ENCODE assay signal across 25 cellular contexts in the genomic region with DNA sequence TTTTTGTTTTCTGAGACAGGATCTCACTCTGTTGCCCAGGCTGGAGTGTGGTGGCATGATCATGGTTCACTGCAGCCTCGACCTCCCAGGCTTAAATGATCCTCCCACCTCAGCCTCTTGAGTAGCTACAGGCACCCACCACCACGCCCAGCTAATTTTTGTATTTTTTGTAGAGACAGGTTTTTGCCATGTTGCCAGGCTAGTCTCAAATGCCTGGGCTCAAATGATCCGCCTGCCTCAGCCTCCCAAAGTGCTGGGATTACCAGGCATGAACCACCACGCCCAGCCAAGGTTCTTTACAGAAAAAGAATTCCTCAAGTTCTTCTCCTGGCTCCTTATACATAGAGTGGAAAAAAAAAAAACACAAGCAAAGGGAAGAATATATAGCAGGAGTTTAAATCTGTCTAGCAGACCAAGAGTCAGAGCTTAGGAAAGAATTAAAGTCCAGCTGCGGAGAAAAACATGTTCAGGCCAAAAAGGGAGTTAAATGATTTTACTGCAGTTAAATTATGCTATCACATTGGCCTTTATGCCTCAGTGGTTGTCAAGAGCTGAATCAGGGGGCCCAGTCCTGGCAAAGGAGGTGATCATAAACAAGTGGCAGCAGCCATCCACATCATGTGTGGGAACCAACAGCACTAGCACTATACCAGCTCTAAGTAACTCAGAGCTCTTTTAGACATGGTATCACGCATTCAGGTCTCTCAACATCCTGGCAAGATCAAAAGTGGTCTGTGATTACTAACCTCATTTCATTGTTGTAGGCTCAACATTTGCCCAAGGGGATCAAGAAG. TPM values are rescaled to one million over a fixed set of nuclear protein-coding genes. Genes with fewer than 3 reads are reported as not detected.
DNase-seq lines count a peak whose midpoint lies in the region; ATAC-seq and TF ChIP-seq lines count a peak whose summit lies in the region.
"Had no signal": no experiment of that assay in that cellular context is flagged by ENCODE, and none has a peak within 500 bp of the region (broad histone marks: within the 10 kb centered on the region; RNA-seq: fewer than 3 reads in every experiment).

No MANE protein-coding gene starts in this region.

- peaks cover 22 to 50% (median 24%) of the 10 kb centered on the region in 3 experiments for H3K36me3 ChIP-seq in naive thymus-derived CD4-positive, alpha-beta T cell (ENCODE audit: control insufficient read depth in 2 of 3, insufficient read depth in 3 of 3, low read length in 3 of 3)
- H3K36me3 ChIP-seq in thyroid gland, result peaks cover 4 to 13% of the 10 kb centered on the region in 2 donors
- peaks cover 24 to 33% of the 10 kb centered on the region in 2 experiments for H3K36me3 ChIP-seq in SK-N-SH (replicated peaks in 1 of 2; ENCODE audit: control insufficient read depth in 1 of 2, insufficient read depth in 2 of 2, low read length in 1 of 2)

- peaks cover 33% of the 10 kb centered on the region for H3F3A ChIP-seq in SK-N-SH (replicated peaks; ENCODE audit: insufficient read depth)

- H3K36me3 Mint-ChIP-seq in activated naive CD8-positive, alpha-beta T cell, result peaks cover 4% of the 10 kb centered on the region
- peaks cover 3% of the 10 kb centered on the region for H3K36me3 Mint-ChIP-seq in activated naive CD8-positive, alpha-beta T cell treated with anti-CD3 and anti-CD28 coated beads, Interleukin-2, amount 50 U/mL, for 24 hours (ENCODE audit: low read depth)
- H3K36me3 Mint-ChIP-seq in naive thymus-derived CD4-positive, alpha-beta T cell, result peaks cover 7 to 59% (median 25%) of the 10 kb centered on the region in 5 donors

- H3K4me1 ChIP-seq in naive thymus-derived CD4-positive, alpha-beta T cell (ENCODE audit: control insufficient read depth in 2 of 2, insufficient read depth in 2 of 2, low read length in 2 of 2), result peaks cover 28 to 36% of the 10 kb centered on the region in 2 donors
- H3K4me1 ChIP-seq in thyroid gland, result peaks cover 78 to 91% of the 10 kb centered on the region in 2 donors
- peaks cover 0 to 23% of the 10 kb centered on the region in 2 experiments; a peak in 3 of 4 replicates for H3K4me1 ChIP-seq in SK-N-SH (ENCODE audit: control insufficient read depth in 1 of 2, insufficient read depth in 2 of 2, low read depth in 1 of 2, low read length in 1 of 2)
- H3K4me1 ChIP-seq: HAP-1 had no signal

- no peak overlapping the region for H3K4me3 ChIP-seq in naive thymus-derived CD4-positive, alpha-beta T cell (ENCODE audit: low read length)
- H3K4me3 ChIP-seq in thyroid gland (replicated peaks in 1 of 3), result no peak overlapping the region
- H3K4me3 ChIP-seq in SK-N-SH (ENCODE audit: low read depth in 2 of 2, low read length in 1 of 2), result no peak overlapping the region
- H3K4me3 ChIP-seq: HAP-1, psoas muscle had no signal

- TF ChIP-seq CTCF in VCaP (conservative IDR thresholded peaks at IDR 0.05), result no peak
- no peak for TF ChIP-seq CTCF in thyroid gland (IDR thresholded peaks at IDR 0.05)
- TF ChIP-seq CTCF in SK-N-SH (IDR thresholded peaks at IDR 0.05), result no peak

- 44 to 50% methylated on average over 6 of the region's 6 CpGs for WGBS in thyroid gland, 2 donors
- WGBS in SK-N-SH (ENCODE audit: low lambda C conversion rate), result over 99% methylated on average over 6 of the region's 6 CpGs

- H3K27me3 Mint-ChIP-seq in activated naive CD8-positive, alpha-beta T cell, result no peaks in the 10 kb centered on the region
- no peaks in the 10 kb centered on the region for H3K27me3 Mint-ChIP-seq in activated naive CD8-positive, alpha-beta T cell treated with anti-CD3 and anti-CD28 coated beads, Interleukin-2, amount 50 U/mL, for 24 hours
- H3K27me3 Mint-ChIP-seq in naive thymus-derived CD4-positive, alpha-beta T cell, result no peaks in the 10 kb centered on the region
- H3K27me3 Mint-ChIP-seq: activated CD4-positive, alpha-beta T cell treated with anti-CD3 and anti-CD28 coated beads, Interleukin-2, amount 10 ng/mL, durations not matched to agents 7 days and 5 days had no signal

- no peak overlapping the region for H2AFZ ChIP-seq in SK-N-SH (ENCODE audit: low read depth)

- no peak for DNase-seq in activated naive CD8-positive, alpha-beta T cell treated with anti-CD3 and anti-CD28 coated beads, Interleukin-2, amount 50 U/mL, for 24 hours
- DNase-seq in naive thymus-derived CD4-positive, alpha-beta T cell, result no peak
- peak; percentile 67 to 72 for DNase-seq in thyroid gland
- DNase-seq in SK-N-SH, result no peak
- DNase-seq in cardiac septum (ENCODE audit: low spot score), result no peak
- DNase-seq: ACHN; activated CD4-positive, alpha-beta T cell treated with anti-CD3 and anti-CD28 coated beads, Interleukin-2, amount 10 ng/mL, durations not matched to agents 7 days and 5 days; activated CD8-positive, alpha-beta memory T cell treated with anti-CD3 and anti-CD28 coated beads, Interleukin-2, amount 50 U/mL, for 4 hours; effector memory CD4-positive, alpha-beta T cell; erythroblast; foreskin melanocyte; Karpas-422; NCI-H1436 treated with DMSO at 0.1 percent for 48 hours; NCI-H510A treated with DMSO at 0.1 percent for 48 hours; NK-92 treated with Interleukin-12 subunit alpha and Interleukin-12 subunit beta, amount 100 ng/mL, for 24 hours; psoas muscle; SHP77 treated with DMSO at 0.1 percent for 48 hours had no signal

- peak in 1 of 2 donors; percentile 59 for TF ChIP-seq POLR2A in thyroid gland (IDR thresholded peaks at IDR 0.05)

- no peaks in the 10 kb centered on the region for H3K27me3 ChIP-seq in naive thymus-derived CD4-positive, alpha-beta T cell (ENCODE audit: control insufficient read depth in 2 of 2, insufficient read depth in 2 of 2, low read length in 2 of 2)
- no peaks in the 10 kb centered on the region for H3K27me3 ChIP-seq in thyroid gland
- no peaks in the 10 kb centered on the region for H3K27me3 ChIP-seq in SK-N-SH (ENCODE audit: insufficient read depth)

- ATAC-seq in activated naive CD8-positive, alpha-beta T cell treated with anti-CD3 and anti-CD28 coated beads, Interleukin-2, amount 50 U/mL, for 24 hours, result no peak
- ATAC-seq in naive thymus-derived CD4-positive, alpha-beta T cell, result no peak
- ATAC-seq in esophagus mucosa, result no peak
- ATAC-seq: Panc1, psoas muscle had no signal

- no peaks in the 10 kb centered on the region for H3K9me3 ChIP-seq in naive thymus-derived CD4-positive, alpha-beta T cell (ENCODE audit: control insufficient read depth in 2 of 3, low read length in 3 of 3)
- H3K9me3 ChIP-seq in thyroid gland, result no peaks in the 10 kb centered on the region
- no peaks in the 10 kb centered on the region for H3K9me3 ChIP-seq in SK-N-SH
- H3K9me3 ChIP-seq: HAP-1, psoas muscle had no signal

- no peak overlapping the region for H3K4me2 ChIP-seq in SK-N-SH

- peak overlapping the region; percentile 54 for H3K27ac ChIP-seq in VCaP
- no peak overlapping the region for H3K27ac ChIP-seq in naive thymus-derived CD4-positive, alpha-beta T cell (ENCODE audit: low read depth, low read length)
- H3K27ac ChIP-seq in thyroid gland, result peak overlapping the region; percentile 90 to 98 (median 93)
- H3K27ac ChIP-seq in SK-N-SH (ENCODE audit: low read depth in 2 of 2, low read length in 1 of 2), result no peak overlapping the region
- H3K27ac ChIP-seq: HL-60, psoas muscle had no signal

- no peaks in the 10 kb centered on the region for H4K20me1 ChIP-seq in SK-N-SH (ENCODE audit: insufficient read depth)

- H3K4me1 Mint-ChIP-seq in activated naive CD8-positive, alpha-beta T cell (ENCODE audit: low read depth), result peaks cover 43% of the 10 kb centered on the region
- peaks cover 35% of the 10 kb centered on the region for H3K4me1 Mint-ChIP-seq in activated naive CD8-positive, alpha-beta T cell treated with anti-CD3 and anti-CD28 coated beads, Interleukin-2, amount 50 U/mL, for 24 hours
- peaks cover 27 to 68% (median 61%) of the 10 kb centered on the region in 7 donors for H3K4me1 Mint-ChIP-seq in naive thymus-derived CD4-positive, alpha-beta T cell

- no peak overlapping the region for H3K4me3 Mint-ChIP-seq in activated naive CD8-positive, alpha-beta T cell
- no peak overlapping the region for H3K4me3 Mint-ChIP-seq in activated naive CD8-positive, alpha-beta T cell treated with anti-CD3 and anti-CD28 coated beads, Interleukin-2, amount 50 U/mL, for 24 hours
- no peak overlapping the region for H3K4me3 Mint-ChIP-seq in naive thymus-derived CD4-positive, alpha-beta T cell
- H3K4me3 Mint-ChIP-seq: activated CD4-positive, alpha-beta T cell treated with anti-CD3 and anti-CD28 coated beads, Interleukin-2, amount 10 ng/mL, durations not matched to agents 7 days and 5 days; brain had no signal

- POLR2A ChIA-PET in naive thymus-derived CD4-positive, alpha-beta T cell (lab: Charles Lee), result interaction anchor here (0.6 to 1.5 kb wide), 6 partner anchors 9 to 63 kb away, joined by 3 to 6 read pairs (median 4); a partner anchor contains a TSS
- POLR2A ChIA-PET in SK-N-SH (lab: Yijun Ruan, JAX), result interaction anchor here (0.7 kb wide), 1 partner anchor 15 kb away, joined by 3 read pairs; no protein-coding TSS in a partner anchor

- H3K9me3 Mint-ChIP-seq in activated naive CD8-positive, alpha-beta T cell (ENCODE audit: low read depth), result no peaks in the 10 kb centered on the region
- H3K9me3 Mint-ChIP-seq in activated naive CD8-positive, alpha-beta T cell treated with anti-CD3 and anti-CD28 coated beads, Interleukin-2, amount 50 U/mL, for 24 hours, result no peaks in the 10 kb centered on the region
- no peaks in the 10 kb centered on the region for H3K9me3 Mint-ChIP-seq in naive thymus-derived CD4-positive, alpha-beta T cell
- H3K9me3 Mint-ChIP-seq: activated CD4-positive, alpha-beta T cell treated with anti-CD3 and anti-CD28 coated beads, Interleukin-2, amount 10 ng/mL, durations not matched to agents 7 days and 5 days; activated T-helper 2 cell treated with anti-CD3 and anti-CD28 coated beads, Interferon-gamma antibody, Interleukin-2, Interleukin-4, amounts not matched to agents 10 μg/mL and 5 μg/mL and 100 μg/mL, durations not matched to agents 14 hours and 24 hours and 36 hours; brain had no signal

- H3K27ac Mint-ChIP-seq in activated naive CD8-positive, alpha-beta T cell, result peak overlapping the region; percentile 65
- H3K27ac Mint-ChIP-seq in activated naive CD8-positive, alpha-beta T cell treated with anti-CD3 and anti-CD28 coated beads, Interleukin-2, amount 50 U/mL, for 24 hours, result no peak overlapping the region
- peak overlapping the region in 8 of 9 donors; percentile 1 to 97 (median 42) for H3K27ac Mint-ChIP-seq in naive thymus-derived CD4-positive, alpha-beta T cell
- H3K27ac Mint-ChIP-seq: activated CD4-positive, alpha-beta T cell treated with anti-CD3 and anti-CD28 coated beads, Interleukin-2, amount 10 ng/mL, durations not matched to agents 7 days and 5 days; activated T-helper 2 cell treated with anti-CD3 and anti-CD28 coated beads, Interferon-gamma antibody, Interleukin-2, Interleukin-4, amounts not matched to agents 10 μg/mL and 5 μg/mL and 100 μg/mL, durations not matched to agents 14 hours and 24 hours and 36 hours; brain had no signal

- no peaks in the 10 kb centered on the region for H3K9me2 ChIP-seq in SK-N-SH

- TF ChIP-seq RAD21 in SK-N-SH (IDR thresholded peaks at IDR 0.05; ENCODE audit: low read length), result no peak

- CTCF ChIA-PET in naive thymus-derived CD4-positive, alpha-beta T cell (lab: Charles Lee), result interaction anchor here (0.6 to 1.5 kb wide), 5 partner anchors 20 to 100 kb away, joined by 3 to 6 read pairs (median 5); a partner anchor contains a TSS
- CTCF ChIA-PET in SK-N-SH (lab: Yijun Ruan, JAX), result interaction anchor here (1.1 to 2.0 kb wide), 3 partner anchors 20 to 44 kb away, joined by 3 to 4 read pairs (median 3); a partner anchor contains a TSS

- intact Hi-C loops in naive thymus-derived CD4-positive, alpha-beta T cell (cut with micrococcal nuclease), result no loop called here
- intact Hi-C loops in thyroid gland (cut with DNase I), result no loop called here
- intact Hi-C loops in cardiac septum (cut with DNase I), result loop anchor here (5.0 kb wide), 1 partner anchor 68 kb away; no protein-coding TSS in a partner anchor

- H3K79me2 ChIP-seq in SK-N-SH (ENCODE audit: insufficient read depth), result no peaks in the 10 kb centered on the region; the same call in 1 of the 2 replicates

- H3K9ac ChIP-seq in SK-N-SH, result no peak overlapping the region

- TF ChIP-seq EP300 in SK-N-SH (IDR thresholded peaks at IDR 0.05; ENCODE audit: borderline replicate concordance in 1 of 2, low read depth in 1 of 2, low read length in 1 of 2), result no peak

RNA-seq across cellular contexts. Expression of a gene that starts 39.3 kb away (rescaled TPM):
- 10 to 100 TPM; 50.2 to 60.3 (median 52.0) TPM for total RNA-seq in naive thymus-derived CD4-positive, alpha-beta T cell
- 10 to 100 TPM; 14.4 to 15.0 TPM for polyA plus RNA-seq in naive thymus-derived CD4-positive, alpha-beta T cell
- total RNA-seq in thyroid gland, result 100 to 1,000 TPM in 1 of 4 donors, 10 to 100 TPM in 3; 34.5 to 103 (median 46.7) TPM
- polyA plus RNA-seq in SK-N-SH (2012; rRNA removed), result 25.7 and 28.6 TPM in 2 replicates
- polyA plus RNA-seq in SK-N-SH (2012; cell fraction: cytosol; rRNA removed), result 12.2 and 16.4 TPM in 2 replicates
- 38.0 and 54.5 TPM in 2 replicates for polyA plus RNA-seq in SK-N-SH (2012; cell fraction: nucleus; rRNA removed)
- total RNA-seq in cardiac septum, result 20.1 TPM
- 22.8 TPM for total RNA-seq in esophagus mucosa

RNA-seq across cellular contexts. Expression of a gene that starts 43.9 kb away (rescaled TPM):
- 10 to 100 TPM; 45.0 to 74.7 (median 55.7) TPM for total RNA-seq in naive thymus-derived CD4-positive, alpha-beta T cell
- polyA plus RNA-seq in naive thymus-derived CD4-positive, alpha-beta T cell, result 10 to 100 TPM; 36.4 to 47.1 TPM
- total RNA-seq in thyroid gland, result 100 to 1,000 TPM in 2 of 4 donors, 10 to 100 TPM in 2; 51.1 to 145 (median 96.1) TPM
- polyA plus RNA-seq in SK-N-SH (2012; rRNA removed), result 10.1 and 12.7 TPM in 2 replicates
- polyA plus RNA-seq in SK-N-SH (2012; cell fraction: cytosol; rRNA removed), result 9.4 and 13.4 TPM in 2 replicates
- polyA plus RNA-seq in SK-N-SH (2012; cell fraction: nucleus; rRNA removed), result 11.3 and 13.1 TPM in 2 replicates
- 15.5 TPM for total RNA-seq in cardiac septum
- 46.3 TPM for total RNA-seq in esophagus mucosa

RNA-seq across cellular contexts. Expression of a gene that starts 58.2 kb away (rescaled TPM):
- total RNA-seq in naive thymus-derived CD4-positive, alpha-beta T cell, result 10 to 100 TPM; 26.9 to 47.3 (median 44.9) TPM
- polyA plus RNA-seq in naive thymus-derived CD4-positive, alpha-beta T cell, result 10 to 100 TPM; 20.6 to 30.1 TPM
- total RNA-seq in thyroid gland (10 to 100 TPM; 13.1 to 25.1 (median 17.0) TPM), cardiac septum (8.7 TPM), esophagus mucosa (7.7 TPM)
- 7.8 and 8.8 TPM in 2 replicates for polyA plus RNA-seq in SK-N-SH (2012; rRNA removed)
- polyA plus RNA-seq in SK-N-SH (2012; cell fraction: cytosol; rRNA removed), result 8.8 and 11.2 TPM in 2 replicates
- 5.2 and 5.5 TPM in 2 replicates for polyA plus RNA-seq in SK-N-SH (2012; cell fraction: nucleus; rRNA removed)

RNA-seq across cellular contexts. Expression of a gene that starts 58.3 kb away (rescaled TPM):
- total RNA-seq in naive thymus-derived CD4-positive, alpha-beta T cell, result 1 to 10 TPM; 1.6 to 3.8 (median 2.4) TPM
- polyA plus RNA-seq in naive thymus-derived CD4-positive, alpha-beta T cell, result 1 to 10 TPM; 1.3 TPM
- 1 to 10 TPM; 3.8 to 6.8 (median 4.4) TPM for total RNA-seq in thyroid gland
- polyA plus RNA-seq in SK-N-SH (2012; rRNA removed), result 0.48 and 0.57 TPM in 2 replicates
- polyA plus RNA-seq in SK-N-SH (2012; cell fraction: cytosol; rRNA removed), result 0.77 and 0.99 TPM in 2 replicates
- 1.1 and 1.9 TPM in 2 replicates for polyA plus RNA-seq in SK-N-SH (2012; cell fraction: nucleus; rRNA removed)
- total RNA-seq in cardiac septum, result 2.2 TPM
- 0.96 TPM for total RNA-seq in esophagus mucosa

Comparison
In these comparisons a context has a peak if more than half of its experiments do, and no peak if none do; other contexts are left out.
1. DNase-seq: peak in thyroid gland (2 of 2); none in activated naive CD8-positive, alpha-beta T cell treated with anti-CD3 and anti-CD28 coated beads, Interleukin-2, amount 50 U/mL, for 24 hours (single experiment), naive thymus-derived CD4-positive, alpha-beta T cell (0 of 9), SK-N-SH (single experiment) and cardiac septum (single experiment).
2. H3K27ac ChIP-seq: peak in VCaP (single experiment) and thyroid gland (3 of 3); none in naive thymus-derived CD4-positive, alpha-beta T cell (single experiment) and SK-N-SH (0 of 2).